1 cellular context compared by ENCODE assay signal in genomic region chr1:1724035-1724864, GRCh38.
TF ChIP-seq lines count a peak whose summit lies in the region.
"Not testable (repeated sequence)": the region's sequence is repeated elsewhere in the genome, so short reads cannot be mapped to it uniquely, and the experiment has no call there.

TSS of gene CDK11A (minus strand) at chr1:1724357. CDS start at chr1:1722818, 1,539 bp downstream.

TF ChIP-seq in K562, 482 proteins besides CTCF, POLR2A, EP300 and RAD21 (continued from another document and continues in another):
- peak; percentile 42 to 71 for TF ChIP-seq E2F6 (IDR thresholded peaks at IDR 0.05; ENCODE audit: borderline replicate concordance in 1 of 2, extremely low read depth in 1 of 2, insufficient read depth in 1 of 2, insufficient read length in 1 of 2, low read depth in 1 of 2, low read length in 1 of 2, poor library complexity in 1 of 2, severe bottlenecking in 1 of 2)
- peak; percentile 5; the same call in 1 of the 2 replicates for TF ChIP-seq NCOR1 (IDR thresholded peaks at IDR 0.05)
- peak; percentile 71; the same call in 1 of the 2 replicates for TF ChIP-seq ERF (CRISPR knock-in tag; IDR thresholded peaks at IDR 0.05)
- peak; percentile 10; the same call in 1 of the 2 replicates for TF ChIP-seq PHB (CRISPR knock-in tag; IDR thresholded peaks at IDR 0.05)
- TF ChIP-seq JUND (IDR thresholded peaks at IDR 0.05; ENCODE audit: borderline replicate concordance, low read depth, low read length), result peak; percentile 78
- peak; percentile 35; the same call in 1 of the 3 replicates for TF ChIP-seq JUND (tag; IDR thresholded peaks at IDR 0.05; ENCODE audit: borderline replicate concordance, low read depth, low read length)
- TF ChIP-seq SIN3A (IDR thresholded peaks at IDR 0.05; ENCODE audit: borderline replicate concordance in 2 of 2, control insufficient read depth in 1 of 2, low read depth in 2 of 2, low read length in 2 of 2), result peak; percentile 96
- TF ChIP-seq TRIM28 (IDR thresholded peaks at IDR 0.05), result 0 out of 2 replicates have a peak, but pooled peaks have one; percentile 47
- peak; percentile 79; the same call in 1 of the 2 replicates for TF ChIP-seq SOX6 (IDR thresholded peaks at IDR 0.05)
- TF ChIP-seq ZNF583 (CRISPR knock-in tag; IDR thresholded peaks at IDR 0.05), result 0 out of 2 replicates have a peak, but pooled peaks have one; percentile 12
- peak in 1 of 2 experiments; percentile 97; a peak in 2 of 4 replicates for TF ChIP-seq TBL1XR1 (IDR thresholded peaks at IDR 0.05; ENCODE audit: low read length in 2 of 2)
- peak; percentile 40 to 44; a peak in 2 of 4 replicates for TF ChIP-seq SIX5 (IDR thresholded peaks at IDR 0.05; ENCODE audit: borderline replicate concordance in 1 of 2, insufficient read depth in 1 of 2, low read depth in 1 of 2, low read length in 2 of 2)
- peak; percentile 94 to 95 for TF ChIP-seq NRF1 (conservative IDR thresholded peaks at IDR 0.05 in 1 of 2, IDR thresholded peaks at IDR 0.05 in 1 of 2)
- peak; percentile 44 to 85; a peak in 3 of 4 replicates for TF ChIP-seq TEAD1 (CRISPR knock-in tag; IDR thresholded peaks at IDR 0.05)
- TF ChIP-seq ZFX (CRISPR knock-in tag; IDR thresholded peaks at IDR 0.05), result peak; percentile 83
- TF ChIP-seq RNF2 (IDR thresholded peaks at IDR 0.05), result 0 out of 2 replicates have a peak, but pooled peaks have one; percentile 36
- peak; percentile 34; the same call in 1 of the 2 replicates for TF ChIP-seq MAFK (IDR thresholded peaks at IDR 0.05; ENCODE audit: low read length)
- peak; percentile 96 to 98 for TF ChIP-seq FOXK2 (conservative IDR thresholded peaks at IDR 0.05 in 1 of 2, IDR thresholded peaks at IDR 0.05 in 1 of 2; ENCODE audit: low read depth in 2 of 2)
- peak; percentile 58; the same call in 1 of the 2 replicates for TF ChIP-seq ATF6 (CRISPR knock-in tag; IDR thresholded peaks at IDR 0.05)
- peak; percentile 48; the same call in 1 of the 2 replicates for TF ChIP-seq NCOA1 (IDR thresholded peaks at IDR 0.05; ENCODE audit: low read depth)
- TF ChIP-seq DMBX1 (CRISPR knock-in tag; IDR thresholded peaks at IDR 0.05; ENCODE audit: borderline replicate concordance), result 0 out of 2 replicates have a peak, but pooled peaks have one; percentile 12
- peak; percentile 39; the same call in 1 of the 2 replicates for TF ChIP-seq TOE1 (IDR thresholded peaks at IDR 0.05; ENCODE audit: borderline replicate concordance)
- not testable (repeated sequence) for TF ChIP-seq TOE1 (CRISPR knock-in tag; IDR thresholded peaks at IDR 0.05; ENCODE audit: borderline replicate concordance, low read depth)
- TF ChIP-seq C11orf30 (IDR thresholded peaks at IDR 0.05; ENCODE audit: low read depth), result peak; percentile 99
- TF ChIP-seq JUNB (CRISPR knock-in tag; conservative IDR thresholded peaks at IDR 0.05), result 0 out of 2 replicates have a peak, but pooled peaks have one; percentile 35
- peak; percentile 83 for TF ChIP-seq RBBP5 (IDR thresholded peaks at IDR 0.05; ENCODE audit: borderline replicate concordance, insufficient read depth, low read length, poor library complexity, severe bottlenecking)
- TF ChIP-seq, protein P1, sequence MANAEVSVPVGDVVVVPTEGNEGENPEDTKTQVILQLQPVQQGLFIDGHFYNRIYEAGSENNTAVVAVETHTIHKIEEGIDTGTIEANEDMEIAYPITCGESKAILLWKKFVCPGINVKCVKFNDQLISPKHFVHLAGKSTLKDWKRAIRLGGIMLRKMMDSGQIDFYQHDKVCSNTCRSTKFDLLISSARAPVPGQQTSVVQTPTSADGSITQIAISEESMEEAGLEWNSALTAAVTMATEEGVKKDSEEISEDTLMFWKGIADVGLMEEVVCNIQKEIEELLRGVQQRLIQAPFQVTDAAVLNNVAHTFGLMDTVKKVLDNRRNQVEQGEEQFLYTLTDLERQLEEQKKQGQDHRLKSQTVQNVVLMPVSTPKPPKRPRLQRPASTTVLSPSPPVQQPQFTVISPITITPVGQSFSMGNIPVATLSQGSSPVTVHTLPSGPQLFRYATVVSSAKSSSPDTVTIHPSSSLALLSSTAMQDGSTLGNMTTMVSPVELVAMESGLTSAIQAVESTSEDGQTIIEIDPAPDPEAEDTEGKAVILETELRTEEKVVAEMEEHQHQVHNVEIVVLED (CRISPR knock-in tag; IDR thresholded peaks at IDR 0.05), result peak; percentile 60
- peak in 1 of 2 experiments; percentile 83; a peak in 2 of 4 replicates for TF ChIP-seq CSDE1 (IDR thresholded peaks at IDR 0.05)
- peak in 1 of 2 experiments; percentile 92; a peak in 2 of 4 replicates for TF ChIP-seq HDAC1 (IDR thresholded peaks at IDR 0.05)
- 0 out of 2 replicates have a peak, but pooled peaks have one; percentile 44 for TF ChIP-seq ZNF766 (CRISPR knock-in tag; conservative IDR thresholded peaks at IDR 0.05)
- peak; percentile 61 for TF ChIP-seq MYC (IDR thresholded peaks at IDR 0.05; ENCODE audit: low read depth, low read length)
- 0 out of 2 replicates have a peak, but pooled peaks have one; percentile 36 for TF ChIP-seq MYC (CRISPR knock-in tag; IDR thresholded peaks at IDR 0.05; ENCODE audit: borderline replicate concordance, low read depth)
- TF ChIP-seq MTA3 (IDR thresholded peaks at IDR 0.05; ENCODE audit: borderline replicate concordance), result peak; percentile 75; the same call in 1 of the 2 replicates
- TF ChIP-seq L3MBTL2 (IDR thresholded peaks at IDR 0.05), result peak; percentile 96
- TF ChIP-seq VEZF1 (CRISPR knock-in tag; IDR thresholded peaks at IDR 0.05), result peak; percentile 62
- TF ChIP-seq TAF9B (IDR thresholded peaks at IDR 0.05; ENCODE audit: partially characterized antibody), result peak; percentile 28
- peak; percentile 77 for TF ChIP-seq MAX (CRISPR knock-in tag; IDR thresholded peaks at IDR 0.05)
- TF ChIP-seq THAP7 (CRISPR knock-in tag; IDR thresholded peaks at IDR 0.05), result peak; percentile 84; the same call in 1 of the 2 replicates
- TF ChIP-seq RBFOX2 (IDR thresholded peaks at IDR 0.05; ENCODE audit: low read depth, low read length), result 0 out of 2 replicates have a peak, but pooled peaks have one; percentile 56
- peak; percentile 98 for TF ChIP-seq PHF20 (IDR thresholded peaks at IDR 0.05; ENCODE audit: partially characterized antibody)
- TF ChIP-seq, protein P2, sequence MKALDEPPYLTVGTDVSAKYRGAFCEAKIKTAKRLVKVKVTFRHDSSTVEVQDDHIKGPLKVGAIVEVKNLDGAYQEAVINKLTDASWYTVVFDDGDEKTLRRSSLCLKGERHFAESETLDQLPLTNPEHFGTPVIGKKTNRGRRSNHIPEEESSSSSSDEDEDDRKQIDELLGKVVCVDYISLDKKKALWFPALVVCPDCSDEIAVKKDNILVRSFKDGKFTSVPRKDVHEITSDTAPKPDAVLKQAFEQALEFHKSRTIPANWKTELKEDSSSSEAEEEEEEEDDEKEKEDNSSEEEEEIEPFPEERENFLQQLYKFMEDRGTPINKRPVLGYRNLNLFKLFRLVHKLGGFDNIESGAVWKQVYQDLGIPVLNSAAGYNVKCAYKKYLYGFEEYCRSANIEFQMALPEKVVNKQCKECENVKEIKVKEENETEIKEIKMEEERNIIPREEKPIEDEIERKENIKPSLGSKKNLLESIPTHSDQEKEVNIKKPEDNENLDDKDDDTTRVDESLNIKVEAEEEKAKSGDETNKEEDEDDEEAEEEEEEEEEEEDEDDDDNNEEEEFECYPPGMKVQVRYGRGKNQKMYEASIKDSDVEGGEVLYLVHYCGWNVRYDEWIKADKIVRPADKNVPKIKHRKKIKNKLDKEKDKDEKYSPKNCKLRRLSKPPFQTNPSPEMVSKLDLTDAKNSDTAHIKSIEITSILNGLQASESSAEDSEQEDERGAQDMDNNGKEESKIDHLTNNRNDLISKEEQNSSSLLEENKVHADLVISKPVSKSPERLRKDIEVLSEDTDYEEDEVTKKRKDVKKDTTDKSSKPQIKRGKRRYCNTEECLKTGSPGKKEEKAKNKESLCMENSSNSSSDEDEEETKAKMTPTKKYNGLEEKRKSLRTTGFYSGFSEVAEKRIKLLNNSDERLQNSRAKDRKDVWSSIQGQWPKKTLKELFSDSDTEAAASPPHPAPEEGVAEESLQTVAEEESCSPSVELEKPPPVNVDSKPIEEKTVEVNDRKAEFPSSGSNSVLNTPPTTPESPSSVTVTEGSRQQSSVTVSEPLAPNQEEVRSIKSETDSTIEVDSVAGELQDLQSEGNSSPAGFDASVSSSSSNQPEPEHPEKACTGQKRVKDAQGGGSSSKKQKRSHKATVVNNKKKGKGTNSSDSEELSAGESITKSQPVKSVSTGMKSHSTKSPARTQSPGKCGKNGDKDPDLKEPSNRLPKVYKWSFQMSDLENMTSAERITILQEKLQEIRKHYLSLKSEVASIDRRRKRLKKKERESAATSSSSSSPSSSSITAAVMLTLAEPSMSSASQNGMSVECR (CRISPR knock-in tag; IDR thresholded peaks at IDR 0.05), result peak; percentile 89
- TF ChIP-seq GABPA (tag; conservative IDR thresholded peaks at IDR 0.05; ENCODE audit: low read depth), result peak; percentile 92
- TF ChIP-seq, protein P3, sequence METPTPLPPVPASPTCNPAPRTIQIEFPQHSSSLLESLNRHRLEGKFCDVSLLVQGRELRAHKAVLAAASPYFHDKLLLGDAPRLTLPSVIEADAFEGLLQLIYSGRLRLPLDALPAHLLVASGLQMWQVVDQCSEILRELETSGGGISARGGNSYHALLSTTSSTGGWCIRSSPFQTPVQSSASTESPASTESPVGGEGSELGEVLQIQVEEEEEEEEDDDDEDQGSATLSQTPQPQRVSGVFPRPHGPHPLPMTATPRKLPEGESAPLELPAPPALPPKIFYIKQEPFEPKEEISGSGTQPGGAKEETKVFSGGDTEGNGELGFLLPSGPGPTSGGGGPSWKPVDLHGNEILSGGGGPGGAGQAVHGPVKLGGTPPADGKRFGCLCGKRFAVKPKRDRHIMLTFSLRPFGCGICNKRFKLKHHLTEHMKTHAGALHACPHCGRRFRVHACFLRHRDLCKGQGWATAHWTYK (CRISPR knock-in tag; IDR thresholded peaks at IDR 0.05), result peak; percentile 74; the same call in 1 of the 2 replicates
- TF ChIP-seq, protein P4, sequence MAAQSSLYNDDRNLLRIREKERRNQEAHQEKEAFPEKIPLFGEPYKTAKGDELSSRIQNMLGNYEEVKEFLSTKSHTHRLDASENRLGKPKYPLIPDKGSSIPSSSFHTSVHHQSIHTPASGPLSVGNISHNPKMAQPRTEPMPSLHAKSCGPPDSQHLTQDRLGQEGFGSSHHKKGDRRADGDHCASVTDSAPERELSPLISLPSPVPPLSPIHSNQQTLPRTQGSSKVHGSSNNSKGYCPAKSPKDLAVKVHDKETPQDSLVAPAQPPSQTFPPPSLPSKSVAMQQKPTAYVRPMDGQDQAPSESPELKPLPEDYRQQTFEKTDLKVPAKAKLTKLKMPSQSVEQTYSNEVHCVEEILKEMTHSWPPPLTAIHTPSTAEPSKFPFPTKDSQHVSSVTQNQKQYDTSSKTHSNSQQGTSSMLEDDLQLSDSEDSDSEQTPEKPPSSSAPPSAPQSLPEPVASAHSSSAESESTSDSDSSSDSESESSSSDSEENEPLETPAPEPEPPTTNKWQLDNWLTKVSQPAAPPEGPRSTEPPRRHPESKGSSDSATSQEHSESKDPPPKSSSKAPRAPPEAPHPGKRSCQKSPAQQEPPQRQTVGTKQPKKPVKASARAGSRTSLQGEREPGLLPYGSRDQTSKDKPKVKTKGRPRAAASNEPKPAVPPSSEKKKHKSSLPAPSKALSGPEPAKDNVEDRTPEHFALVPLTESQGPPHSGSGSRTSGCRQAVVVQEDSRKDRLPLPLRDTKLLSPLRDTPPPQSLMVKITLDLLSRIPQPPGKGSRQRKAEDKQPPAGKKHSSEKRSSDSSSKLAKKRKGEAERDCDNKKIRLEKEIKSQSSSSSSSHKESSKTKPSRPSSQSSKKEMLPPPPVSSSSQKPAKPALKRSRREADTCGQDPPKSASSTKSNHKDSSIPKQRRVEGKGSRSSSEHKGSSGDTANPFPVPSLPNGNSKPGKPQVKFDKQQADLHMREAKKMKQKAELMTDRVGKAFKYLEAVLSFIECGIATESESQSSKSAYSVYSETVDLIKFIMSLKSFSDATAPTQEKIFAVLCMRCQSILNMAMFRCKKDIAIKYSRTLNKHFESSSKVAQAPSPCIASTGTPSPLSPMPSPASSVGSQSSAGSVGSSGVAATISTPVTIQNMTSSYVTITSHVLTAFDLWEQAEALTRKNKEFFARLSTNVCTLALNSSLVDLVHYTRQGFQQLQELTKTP (IDR thresholded peaks at IDR 0.05; ENCODE audit: low read depth in 1 of 2, partially characterized antibody in 2 of 2), result peak in 1 of 2 experiments; percentile 75
